Comparison of ENCODE assay signal across 1 cellular context in the genomic region with DNA sequence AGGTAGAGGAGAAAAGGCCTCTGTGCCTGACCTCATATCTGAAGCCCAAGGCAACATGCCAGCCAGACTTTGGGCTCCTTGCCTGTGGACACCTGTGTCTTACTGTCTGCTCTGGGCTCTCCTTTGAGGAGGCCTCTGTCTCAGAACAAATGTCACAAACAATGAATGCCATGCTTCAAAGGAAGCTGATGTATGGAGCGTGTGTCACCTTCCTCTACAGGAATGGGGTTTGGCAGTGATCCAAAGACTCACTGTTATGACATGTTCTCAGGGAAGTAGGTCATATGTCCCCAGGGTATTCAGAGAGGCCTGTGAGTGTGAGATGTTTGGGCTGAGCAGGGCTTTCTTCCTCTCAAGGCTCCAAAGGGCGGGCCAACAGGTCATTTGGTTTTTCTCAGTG.
TF ChIP-seq lines count a peak whose summit lies in the region.

No MANE protein-coding gene starts in this region.

TF ChIP-seq in endothelial cell of umbilical vein, 7 proteins besides CTCF, POLR2A, EP300 and RAD21:
- peak; percentile 94 for TF ChIP-seq JUN (IDR thresholded peaks at IDR 0.05; ENCODE audit: borderline replicate concordance, insufficient read depth, insufficient read length, low read depth)
- peak; percentile 47 for TF ChIP-seq GATA2 (IDR thresholded peaks at IDR 0.05; ENCODE audit: insufficient read depth, insufficient read length, low read depth, low read length)
- peak; percentile 86 for TF ChIP-seq POLR2AphosphoS5 (IDR thresholded peaks at IDR 0.05; ENCODE audit: insufficient read depth, low read depth, low read length)
- TF ChIP-seq EZH2 (IDR thresholded peaks at IDR 0.05; ENCODE audit: borderline replicate concordance, low read depth, low read length, severe bottlenecking) = no peak
- TF ChIP-seq, protein P1, sequence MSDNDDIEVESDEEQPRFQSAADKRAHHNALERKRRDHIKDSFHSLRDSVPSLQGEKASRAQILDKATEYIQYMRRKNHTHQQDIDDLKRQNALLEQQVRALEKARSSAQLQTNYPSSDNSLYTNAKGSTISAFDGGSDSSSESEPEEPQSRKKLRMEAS (IDR thresholded peaks at IDR 0.05; ENCODE audit: insufficient read depth, insufficient read length) = peak; percentile 35
- TF ChIP-seq MYC (IDR thresholded peaks at IDR 0.05; ENCODE audit: low read depth, low read length) = no peak
- TF ChIP-seq FOS (IDR thresholded peaks at IDR 0.05; ENCODE audit: borderline replicate concordance, insufficient read depth, low read length) = peak; percentile 81
